In genomic region chr2:66233981-66234380, GRCh38 we compare ENCODE assay signal across 21 cellular contexts.
"Had no signal": no experiment of that assay in that cellular context is flagged by ENCODE, and none has a peak within 500 bp of the region (broad histone marks: within the 10 kb centered on the region; RNA-seq: fewer than 3 reads in every experiment).

No MANE protein-coding gene starts in this region.

- H3K4me3 ChIP-seq: colonic mucosa, lower lobe of right lung, ovary, right lobe of liver, stomach, tibial artery, upper lobe of right lung, uterus had no signal

- H3K36me3 Mint-ChIP-seq: naive thymus-derived CD8-positive, alpha-beta T cell; stimulated activated effector memory CD8-positive, alpha-beta T cell treated with anti-CD3 and anti-CD28 coated beads, Interleukin-12 subunit alpha, Interleukin-12 subunit beta, amount 100 ng/mL, for 72 hours had no signal

- H3K4me1 Mint-ChIP-seq: central memory CD8-positive, alpha-beta T cell; naive thymus-derived CD8-positive, alpha-beta T cell; stimulated activated effector memory CD8-positive, alpha-beta T cell treated with anti-CD3 and anti-CD28 coated beads, Interleukin-12 subunit alpha, Interleukin-12 subunit beta, amount 100 ng/mL, for 72 hours had no signal

- ATAC-seq: left ventricle myocardium superior; lower lobe of right lung; naive thymus-derived CD8-positive, alpha-beta T cell; right lobe of liver; stimulated activated effector memory CD8-positive, alpha-beta T cell treated with anti-CD3 and anti-CD28 coated beads, Interleukin-12 subunit alpha, Interleukin-12 subunit beta, amount 100 ng/mL, for 72 hours; upper lobe of right lung had no signal

- H3K9me3 ChIP-seq: colonic mucosa, lower lobe of right lung, ovary, right lobe of liver, stomach, tibial artery, upper lobe of right lung, uterus had no signal

- H3K27me3 ChIP-seq: colonic mucosa, ovary, right lobe of liver, stomach, tibial artery, upper lobe of right lung, uterus had no signal

- H3K4me1 ChIP-seq: colonic mucosa, lower lobe of right lung, right lobe of liver, stomach, tibial artery, upper lobe of right lung, uterus had no signal

- H3K27me3 Mint-ChIP-seq: central memory CD8-positive, alpha-beta T cell; dendritic cell treated with granulocyte-macrophage colony-stimulating factor and Interleukin-4, amounts not matched to agents 40 ng/mL and 50 ng/mL, for 4 days had no signal

- DNase-seq: colonic mucosa; effector CD8-positive, alpha-beta T cell; endodermal cell; left ventricle myocardium superior; lower lobe of right lung; naive thymus-derived CD8-positive, alpha-beta T cell; nephron progenitor cell; nucleus accumbens; ovary; posterior cingulate gyrus; right lobe of liver; stimulated activated CD4-positive, alpha-beta T cell treated with anti-CD3 and anti-CD28 coated beads, Interleukin-2, amount 100 ng/mL, for 24 hours; stimulated activated CD4-positive, alpha-beta T cell treated with anti-CD3 and anti-CD28 coated beads, Interleukin-4, amount 100 ng/mL, for 24 hours; stimulated activated naive CD4-positive, alpha-beta T cell treated with Interleukin-2 at 50 U/mL for 16 hours; stomach; tibial artery; upper lobe of right lung; uterus had no signal

- H3K9me3 Mint-ChIP-seq: dendritic cell treated with granulocyte-macrophage colony-stimulating factor and Interleukin-4, amounts not matched to agents 40 ng/mL and 50 ng/mL, for 4 days; endodermal cell; nephron progenitor cell had no signal

- H3K27ac Mint-ChIP-seq: dendritic cell treated with granulocyte-macrophage colony-stimulating factor and Interleukin-4, amounts not matched to agents 40 ng/mL and 50 ng/mL, for 4 days; endodermal cell; naive thymus-derived CD8-positive, alpha-beta T cell; nephron progenitor cell; stimulated activated effector memory CD8-positive, alpha-beta T cell treated with anti-CD3 and anti-CD28 coated beads, Interleukin-12 subunit alpha, Interleukin-12 subunit beta, amount 100 ng/mL, for 72 hours had no signal

- H3K27ac ChIP-seq: colonic mucosa, lower lobe of right lung, ovary, right lobe of liver, stomach, tibial artery, upper lobe of right lung, uterus had no signal

- H3K36me3 ChIP-seq: colonic mucosa, lower lobe of right lung, ovary, right lobe of liver, stomach, tibial artery, upper lobe of right lung, uterus had no signal

- H3K4me3 Mint-ChIP-seq: central memory CD8-positive, alpha-beta T cell; dendritic cell treated with granulocyte-macrophage colony-stimulating factor and Interleukin-4, amounts not matched to agents 40 ng/mL and 50 ng/mL, for 4 days; endodermal cell; naive thymus-derived CD8-positive, alpha-beta T cell; nephron progenitor cell; stimulated activated effector memory CD8-positive, alpha-beta T cell treated with anti-CD3 and anti-CD28 coated beads, Interleukin-12 subunit alpha, Interleukin-12 subunit beta, amount 100 ng/mL, for 72 hours had no signal
